ENCODE assay signal across 17 cellular contexts in the genomic region with DNA sequence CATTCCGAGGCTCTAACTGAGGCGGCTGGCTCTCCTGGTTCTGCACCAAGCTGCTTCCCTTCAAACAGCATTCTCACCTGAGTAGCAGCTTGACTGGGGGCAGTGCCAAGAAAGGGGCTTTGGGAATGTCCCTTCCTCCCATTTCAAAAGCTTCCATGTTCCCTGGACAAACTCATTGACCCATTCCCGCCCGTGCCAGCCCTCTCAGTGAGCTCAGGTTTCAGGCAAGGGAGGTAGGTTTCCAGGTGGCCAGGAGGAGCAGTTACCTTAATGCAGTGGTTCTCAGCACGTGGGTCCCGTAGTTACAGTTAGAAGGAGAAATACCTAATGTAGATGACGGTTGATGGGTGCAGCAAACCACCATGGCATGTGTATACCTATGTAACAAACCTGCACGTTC.
"Had no signal": no experiment of that assay in that cellular context is flagged by ENCODE, and none has a peak within 500 bp of the region (broad histone marks: within the 10 kb centered on the region; RNA-seq: fewer than 3 reads in every experiment).

No MANE protein-coding gene starts in this region.

- H3K36me3 Mint-ChIP-seq: activated CD8-positive, alpha-beta memory T cell treated with anti-CD3 and anti-CD28 coated beads, Interleukin-2, amount 10 ng/mL, durations not matched to agents 7 days and 5 days; activated naive CD8-positive, alpha-beta T cell; brain; naive B cell had no signal

- H3K27ac Mint-ChIP-seq: activated CD8-positive, alpha-beta memory T cell treated with anti-CD3 and anti-CD28 coated beads, Interleukin-2, amount 10 ng/mL, durations not matched to agents 7 days and 5 days; activated naive CD8-positive, alpha-beta T cell; activated T-cell treated with anti-CD3 and anti-CD28 coated beads, Interleukin-2, amount 50 U/mL, for 24 hours; effector memory CD8-positive, alpha-beta T cell; naive B cell had no signal

- H3K4me3 Mint-ChIP-seq: activated CD8-positive, alpha-beta memory T cell treated with anti-CD3 and anti-CD28 coated beads, Interleukin-2, amount 10 ng/mL, durations not matched to agents 7 days and 5 days; activated naive CD8-positive, alpha-beta T cell; activated T-cell treated with anti-CD3 and anti-CD28 coated beads, Interleukin-2, amount 50 U/mL, for 24 hours; brain; dendritic cell treated with granulocyte-macrophage colony-stimulating factor and Interleukin-4, amounts not matched to agents 40 ng/mL and 50 ng/mL, for 4 days; effector memory CD8-positive, alpha-beta T cell; naive B cell had no signal

- DNase-seq: activated CD8-positive, alpha-beta memory T cell treated with anti-CD3 and anti-CD28 coated beads, Interleukin-2, amount 10 ng/mL, durations not matched to agents 7 days and 5 days; activated effector memory CD4-positive, alpha-beta T cell treated with anti-CD3 and anti-CD28 coated beads, Interleukin-2, amount 50 U/mL, for 16 hours; activated T-cell treated with anti-CD3 and anti-CD28 coated beads, Interleukin-2, amount 50 U/mL, for 24 hours; amygdala; cerebellar nuclear complex; effector memory CD8-positive, alpha-beta T cell; hippocampal formation; kidney glomerular epithelial cell; midbrain; naive B cell; right cardiac atrium; small intestine; stomach had no signal

- H3K27me3 Mint-ChIP-seq: activated naive CD8-positive, alpha-beta T cell had no signal

- H3K36me3 ChIP-seq: stomach had no signal

- H3K9me3 ChIP-seq: stomach had no signal

- H3K27ac ChIP-seq: stomach had no signal

- H3K4me1 ChIP-seq: stomach had no signal

- ATAC-seq: activated CD4-positive, CD25-positive, alpha-beta regulatory T cell treated with anti-CD3 and anti-CD28 coated beads, Interleukin-2, amount 50 U/mL, for 24 hours; activated CD8-positive, alpha-beta memory T cell treated with anti-CD3 and anti-CD28 coated beads, Interleukin-2, amount 10 ng/mL, durations not matched to agents 7 days and 5 days; effector memory CD8-positive, alpha-beta T cell; right cardiac atrium had no signal

- H3K4me1 Mint-ChIP-seq: activated CD8-positive, alpha-beta memory T cell treated with anti-CD3 and anti-CD28 coated beads, Interleukin-2, amount 10 ng/mL, durations not matched to agents 7 days and 5 days; naive B cell had no signal

- H3K4me3 ChIP-seq: stomach had no signal

- H3K27me3 ChIP-seq: stomach had no signal

- H3K9me3 Mint-ChIP-seq: activated T-cell treated with anti-CD3 and anti-CD28 coated beads, Interleukin-2, amount 50 U/mL, for 24 hours; dendritic cell treated with granulocyte-macrophage colony-stimulating factor and Interleukin-4, amounts not matched to agents 40 ng/mL and 50 ng/mL, for 4 days; effector memory CD8-positive, alpha-beta T cell had no signal
